ENCODE assay signal across 8 cellular contexts in the genomic region with DNA sequence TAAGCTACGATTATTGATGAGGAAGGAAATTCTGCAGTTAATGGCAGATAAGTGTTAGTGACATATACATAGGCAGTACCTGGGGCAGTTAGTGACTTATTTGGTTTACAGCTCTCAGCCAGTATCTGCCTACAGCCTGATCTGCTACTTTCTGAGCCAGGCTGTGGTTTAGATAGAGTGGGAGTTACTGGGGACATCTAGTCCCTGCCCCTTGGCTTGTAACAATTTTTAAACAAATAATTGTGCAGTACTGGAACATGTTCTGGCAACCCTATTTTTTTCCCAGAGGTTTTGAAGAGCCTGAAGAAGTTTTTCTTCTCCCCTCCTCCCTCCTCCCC. TPM values are rescaled to one million over a fixed set of nuclear protein-coding genes. Genes with fewer than 3 reads are reported as not detected.
A peak's percentile ranks its signal among the peaks of the same experiment; 100 is the strongest.
DNase-seq lines count a peak whose midpoint lies in the region; ATAC-seq and TF ChIP-seq lines count a peak whose summit lies in the region.

No MANE protein-coding gene starts in this region.

- H3K4me1 Mint-ChIP-seq in activated CD8-positive, alpha-beta memory T cell treated with anti-CD3 and anti-CD28 coated beads, Interleukin-2, amount 10 ng/mL, durations not matched to agents 7 days and 5 days = peaks cover 19% of the 10 kb centered on the region
- peaks cover 29% of the 10 kb centered on the region for H3K4me1 Mint-ChIP-seq in endothelial cell (ENCODE audit: unreplicated experiment)
- H3K4me1 Mint-ChIP-seq in stimulated activated memory B cell treated with anti-CD40 and anti-IgM and Interleukin-4, amounts not matched to agents 10 μg/mL and 1 μg/mL and 100 μg/mL, for 72 hours = peaks cover 14% of the 10 kb centered on the region

- H3K27me3 Mint-ChIP-seq in activated CD8-positive, alpha-beta memory T cell treated with anti-CD3 and anti-CD28 coated beads, Interleukin-2, amount 10 ng/mL, durations not matched to agents 7 days and 5 days = peaks cover 14% of the 10 kb centered on the region
- H3K27me3 Mint-ChIP-seq in endothelial cell (ENCODE audit: unreplicated experiment) = peaks cover 15% of the 10 kb centered on the region
- peaks cover 12% of the 10 kb centered on the region for H3K27me3 Mint-ChIP-seq in stimulated activated memory B cell treated with anti-CD40 and anti-IgM and Interleukin-4, amounts not matched to agents 10 μg/mL and 1 μg/mL and 100 μg/mL, for 72 hours

- peak overlapping the region; percentile 79 for H3K4me3 Mint-ChIP-seq in activated CD8-positive, alpha-beta memory T cell treated with anti-CD3 and anti-CD28 coated beads, Interleukin-2, amount 10 ng/mL, durations not matched to agents 7 days and 5 days
- H3K4me3 Mint-ChIP-seq in endothelial cell (ENCODE audit: unreplicated experiment) = peak overlapping the region; percentile 90
- H3K4me3 Mint-ChIP-seq in stimulated activated memory B cell treated with anti-CD40 and anti-IgM and Interleukin-4, amounts not matched to agents 10 μg/mL and 1 μg/mL and 100 μg/mL, for 72 hours = peak overlapping the region; percentile 80

- H3K9me3 Mint-ChIP-seq in activated CD8-positive, alpha-beta memory T cell treated with anti-CD3 and anti-CD28 coated beads, Interleukin-2, amount 10 ng/mL, durations not matched to agents 7 days and 5 days (ENCODE audit: low read depth) = no peaks in the 10 kb centered on the region
- H3K9me3 Mint-ChIP-seq in endothelial cell (ENCODE audit: unreplicated experiment) = no peaks in the 10 kb centered on the region
- no peaks in the 10 kb centered on the region for H3K9me3 Mint-ChIP-seq in stimulated activated memory B cell treated with anti-CD40 and anti-IgM and Interleukin-4, amounts not matched to agents 10 μg/mL and 1 μg/mL and 100 μg/mL, for 72 hours

- no peak overlapping the region for H3K27ac Mint-ChIP-seq in activated CD8-positive, alpha-beta memory T cell treated with anti-CD3 and anti-CD28 coated beads, Interleukin-2, amount 10 ng/mL, durations not matched to agents 7 days and 5 days
- peak overlapping the region; percentile 61 for H3K27ac Mint-ChIP-seq in endothelial cell (ENCODE audit: unreplicated experiment)
- no peak overlapping the region for H3K27ac Mint-ChIP-seq in stimulated activated memory B cell treated with anti-CD40 and anti-IgM and Interleukin-4, amounts not matched to agents 10 μg/mL and 1 μg/mL and 100 μg/mL, for 72 hours

- no peak for TF ChIP-seq CTCF in endothelial cell (IDR thresholded peaks at IDR 0.05; ENCODE audit: unreplicated experiment)

- CTCF ChIA-PET in activated CD8-positive, alpha-beta memory T cell treated with anti-CD3 and anti-CD28 coated beads, Interleukin-2, amount 10 ng/mL, durations not matched to agents 7 days and 5 days (lab: Charles Lee) = no interaction called here

- no peak for DNase-seq in activated CD8-positive, alpha-beta memory T cell treated with anti-CD3 and anti-CD28 coated beads, Interleukin-2, amount 10 ng/mL, durations not matched to agents 7 days and 5 days
- DNase-seq in activated CD8-positive, alpha-beta memory T cell treated with anti-CD3 and anti-CD28 coated beads, Interleukin-2, amount 50 U/mL, for 4 hours = no peak
- peak; percentile 43 for DNase-seq in OCI-M1 (lab: John Stamatoyannopoulos, UW)
- no peak for DNase-seq in endothelial cell (ENCODE audit: low spot score)
- no peak for DNase-seq in NCI-H2029 (lab: John Stamatoyannopoulos, UW)
- no peak for DNase-seq in NCI-H1417 treated with DMSO at 0.1 percent for 48 hours (lab: John Stamatoyannopoulos, UW)

- peaks cover 9% of the 10 kb centered on the region for H3K36me3 Mint-ChIP-seq in activated CD8-positive, alpha-beta memory T cell treated with anti-CD3 and anti-CD28 coated beads, Interleukin-2, amount 10 ng/mL, durations not matched to agents 7 days and 5 days
- H3K36me3 Mint-ChIP-seq in endothelial cell (ENCODE audit: low read depth, unreplicated experiment) = peaks cover 13% of the 10 kb centered on the region
- no peaks in the 10 kb centered on the region for H3K36me3 Mint-ChIP-seq in stimulated activated memory B cell treated with anti-CD40 and anti-IgM and Interleukin-4, amounts not matched to agents 10 μg/mL and 1 μg/mL and 100 μg/mL, for 72 hours

- ATAC-seq in activated CD8-positive, alpha-beta memory T cell treated with anti-CD3 and anti-CD28 coated beads, Interleukin-2, amount 10 ng/mL, durations not matched to agents 7 days and 5 days = no peak
- ATAC-seq in stimulated activated memory B cell treated with anti-CD40 and anti-IgM and Interleukin-4, amounts not matched to agents 10 μg/mL and 1 μg/mL and 100 μg/mL, for 72 hours = no peak
- ATAC-seq in GM21825 (IDR thresholded peaks at IDR 0.05; ENCODE audit: unreplicated experiment) = no peak

RNA-seq across cellular contexts. Expression of a gene that starts 2.3 kb away (rescaled TPM):
- 10 to 100 TPM; 16.2 to 18.3 TPM for total RNA-seq in activated CD8-positive, alpha-beta memory T cell treated with anti-CD3 and anti-CD28 coated beads, Interleukin-2, amount 10 ng/mL, durations not matched to agents 7 days and 5 days
- 50.6 TPM for total RNA-seq in endothelial cell (ENCODE audit: unreplicated experiment)
